1 cellular context compared by ENCODE assay signal in genomic region chr17:75031972-75032895, GRCh38.
TF ChIP-seq lines count a peak whose summit lies in the region.

No MANE protein-coding gene starts in this region.

TF ChIP-seq in H1, 55 proteins besides CTCF, POLR2A, EP300 and RAD21:
- TF ChIP-seq SAP30 (IDR thresholded peaks at IDR 0.05; ENCODE audit: insufficient read depth, insufficient replicate concordance, low read length), result no peak
- TF ChIP-seq TAF1 (IDR thresholded peaks at IDR 0.05; ENCODE audit: low read depth, low read length), result no peak
- 0 out of 2 replicates have a peak, but pooled peaks have one; percentile 14 for TF ChIP-seq TBP (IDR thresholded peaks at IDR 0.05; ENCODE audit: low read depth, low read length)
- peak; percentile 70 for TF ChIP-seq CREB1 (IDR thresholded peaks at IDR 0.05)
- no peak for TF ChIP-seq TAF7 (optimal IDR thresholded peaks at IDR 0.05; ENCODE audit: borderline replicate concordance, low read depth, low read length)
- TF ChIP-seq CTBP2 (IDR thresholded peaks at IDR 0.05; ENCODE audit: borderline replicate concordance, insufficient read depth, insufficient read length, low read length), result no peak
- no peak for TF ChIP-seq YY1 (IDR thresholded peaks at IDR 0.05; ENCODE audit: low read depth, low read length)
